ENCODE assay signal across 9 cellular contexts in genomic region chr14:23568021-23568599, GRCh38. TPM values are rescaled to one million over a fixed set of nuclear protein-coding genes. Genes with fewer than 3 reads are reported as not detected.
DNase-seq lines count a peak whose midpoint lies in the region; TF ChIP-seq lines count a peak whose summit lies in the region.
"Had no signal": no experiment of that assay in that cellular context is flagged by ENCODE, and none has a peak within 500 bp of the region (broad histone marks: within the 10 kb centered on the region; RNA-seq: fewer than 3 reads in every experiment).

No MANE protein-coding gene starts in this region.

- H3K27me3 ChIP-seq in OCI-LY3 (ENCODE audit: low read depth, low read length) (no peaks in the 10 kb centered on the region), prostate gland (replicated peaks; ENCODE audit: insufficient read depth) (no peaks in the 10 kb centered on the region)

- H3K27ac ChIP-seq in OCI-LY3 (ENCODE audit: low read length) (peak overlapping the region; percentile 59), prostate gland (peak overlapping the region; percentile 83 to 90)
- H3K27ac ChIP-seq: SJCRH30 had no signal

- H4K20me1 ChIP-seq in OCI-LY3 (ENCODE audit: insufficient read depth, low read length), result no peaks in the 10 kb centered on the region

- peak overlapping the region; percentile 95 for H3K4me3 ChIP-seq in OCI-LY3 (ENCODE audit: low read length)
- H3K4me3 ChIP-seq in epithelial cell of esophagus (ENCODE audit: low read length), result peak overlapping the region; percentile 90
- H3K4me3 ChIP-seq in prostate gland, result peak overlapping the region; percentile 51 to 57
- H3K4me3 ChIP-seq: SJCRH30 had no signal

- peak overlapping the region; percentile 87; the same call in 1 of the 2 replicates for H3K9ac ChIP-seq in ES-I3 (ENCODE audit: low read depth, low read length)
- peak overlapping the region; percentile 94 for H3K9ac ChIP-seq in OCI-LY3 (ENCODE audit: low read length)

- H2AFZ ChIP-seq in OCI-LY3 (ENCODE audit: low read depth, low read length), result no peak overlapping the region

- H3K4me2 ChIP-seq in OCI-LY3 (ENCODE audit: low read length), result peak overlapping the region; percentile 78

- TF ChIP-seq POLR2A in prostate gland (IDR thresholded peaks at IDR 0.05), result no peak

- H3K4me1 ChIP-seq in ES-I3 (ENCODE audit: insufficient read depth, low read length) (peaks cover 31% of the 10 kb centered on the region), OCI-LY3 (ENCODE audit: low read length) (peaks cover 17% of the 10 kb centered on the region), prostate gland (replicated peaks) (no peaks in the 10 kb centered on the region)
- H3K4me1 ChIP-seq: SJCRH30 had no signal

- 46% methylated on average over 2 of the region's 2 CpGs for WGBS in prostate gland

- TF ChIP-seq CTCF in OCI-LY3 (IDR thresholded peaks at IDR 0.05; ENCODE audit: low read depth, low read length) (no peak), epithelial cell of esophagus (IDR thresholded peaks at IDR 0.05; ENCODE audit: insufficient read depth, low read depth, low read length, missing control alignments) (no peak), prostate gland (IDR thresholded peaks at IDR 0.05) (no peak)

- no peak for DNase-seq in epithelial cell of esophagus (ENCODE audit: low read depth)
- no peak for DNase-seq in prostate gland (ENCODE audit: low spot score)
- DNase-seq in GF-D8 (lab: John Stamatoyannopoulos, UW), result no peak
- DNase-seq in NCI-H345 (lab: John Stamatoyannopoulos, UW), result no peak
- DNase-seq in NCI-H1048 (lab: John Stamatoyannopoulos, UW), result no peak
- DNase-seq in SW480 (ENCODE audit: low spot score), result no peak

- H3K36me3 ChIP-seq in ES-I3 (ENCODE audit: insufficient read depth, low read length), result no peaks in the 10 kb centered on the region
- H3K36me3 ChIP-seq in OCI-LY3 (replicated peaks; ENCODE audit: low read depth, low read length), result peaks cover 16% of the 10 kb centered on the region
- H3K36me3 ChIP-seq in prostate gland, result no peaks in the 10 kb centered on the region
- H3K36me3 ChIP-seq: SJCRH30 had no signal

- intact Hi-C loops in prostate gland (cut with DNase I), result loop anchor here (10.0 kb wide), 1 partner anchor 243 kb away; the partner anchor contains the start of gene PABPN1

- H3K9me3 ChIP-seq in ES-I3 (ENCODE audit: control insufficient read depth, insufficient read depth, low read length), result no peaks in the 10 kb centered on the region
- H3K9me3 ChIP-seq in OCI-LY3 (ENCODE audit: insufficient read depth, low read length), result no peaks in the 10 kb centered on the region
- no peaks in the 10 kb centered on the region for H3K9me3 ChIP-seq in prostate gland
- H3K9me3 ChIP-seq: SJCRH30 had no signal

- H3K79me2 ChIP-seq in OCI-LY3 (ENCODE audit: low read length), result peaks cover 12% of the 10 kb centered on the region

RNA-seq across cellular contexts. Expression of gene AP1G2, which starts 0.5 kb away (rescaled TPM):
- 100 to 1,000 TPM in 1 of 2 donors, 10 to 100 TPM in 1; 95.3 to 134 TPM for total RNA-seq in prostate gland
- total RNA-seq: SJCRH30 had no signal

RNA-seq across cellular contexts. Expression of gene JPH4, which starts 10.5 kb away (rescaled TPM):
- total RNA-seq in prostate gland, result 10 to 100 TPM in 1 of 2 donors, 1 to 10 TPM in 1; 8.5 to 17.8 TPM

RNA-seq across cellular contexts. Expression of gene THTPA, which starts 12.0 kb away (rescaled TPM):
- total RNA-seq in prostate gland, result 10 to 100 TPM; 22.5 to 45.4 TPM

RNA-seq across cellular contexts. Expression of gene ZFHX2, which starts 16.5 kb away (rescaled TPM):
- 1 to 10 TPM; 2.5 to 3.1 TPM for total RNA-seq in prostate gland
